In the genomic region with DNA sequence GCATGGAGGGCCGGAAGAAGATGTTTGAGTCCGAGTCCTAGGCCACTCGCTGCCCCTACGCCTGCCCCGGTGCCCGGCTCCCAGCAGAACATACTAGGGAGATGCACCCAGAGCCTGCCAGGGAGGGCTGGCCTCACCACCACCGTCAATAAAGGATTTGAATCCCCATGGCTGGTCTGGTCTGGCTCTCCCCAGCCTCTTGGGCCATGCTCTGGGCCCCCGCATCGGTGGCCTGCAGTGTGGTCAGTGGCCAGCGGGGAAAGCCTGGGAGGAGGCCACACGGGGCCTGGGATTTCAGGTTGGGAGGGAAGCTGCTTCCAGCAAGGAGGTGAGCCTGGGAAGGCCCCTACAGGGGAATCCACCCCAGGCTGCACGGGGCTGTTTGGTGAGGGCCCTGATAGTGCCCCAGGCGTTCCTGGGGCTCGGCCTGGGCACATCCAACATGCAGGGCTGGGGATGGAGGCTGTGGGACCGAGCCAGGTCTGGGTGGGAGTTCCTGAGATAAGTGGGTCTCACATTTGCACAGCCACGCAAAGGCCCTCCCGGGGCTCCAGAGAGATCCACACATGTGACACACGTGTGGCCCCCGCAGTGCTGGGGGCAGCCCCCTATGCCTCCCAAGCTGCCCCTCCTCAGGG, we compare ENCODE assay signal across 1 cellular context.
A peak's percentile ranks its signal among the peaks of the same experiment; 100 is the strongest.
TF ChIP-seq lines count a peak whose summit lies in the region.

No MANE protein-coding gene starts in this region.

TF ChIP-seq in GM12878, 131 proteins besides CTCF, POLR2A, EP300 and RAD21:
- TF ChIP-seq, protein P1, sequence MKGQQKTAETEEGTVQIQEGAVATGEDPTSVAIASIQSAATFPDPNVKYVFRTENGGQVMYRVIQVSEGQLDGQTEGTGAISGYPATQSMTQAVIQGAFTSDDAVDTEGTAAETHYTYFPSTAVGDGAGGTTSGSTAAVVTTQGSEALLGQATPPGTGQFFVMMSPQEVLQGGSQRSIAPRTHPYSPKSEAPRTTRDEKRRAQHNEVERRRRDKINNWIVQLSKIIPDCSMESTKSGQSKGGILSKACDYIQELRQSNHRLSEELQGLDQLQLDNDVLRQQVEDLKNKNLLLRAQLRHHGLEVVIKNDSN (IDR thresholded peaks at IDR 0.05; ENCODE audit: borderline replicate concordance, extremely low read length, insufficient read depth, low read depth, low read length): peak; percentile 1
- TF ChIP-seq SUPT20H (IDR thresholded peaks at IDR 0.05; ENCODE audit: borderline replicate concordance, control insufficient read depth, low read depth, low read length) (no peak), DPF2 (IDR thresholded peaks at IDR 0.05) (no peak)
